Comparison of ENCODE assay signal across 8 cellular contexts in genomic region chr20:63520594-63520938, GRCh38. TPM values are rescaled to one million over a fixed set of nuclear protein-coding genes. Genes with fewer than 3 reads are reported as not detected.
DNase-seq lines count a peak whose midpoint lies in the region; ATAC-seq and TF ChIP-seq lines count a peak whose summit lies in the region.

TSS of gene PPDPF (plus strand) at chr20:63520765. CDS start at chr20:63521309, 544 bp downstream.

- H3K36me3 Mint-ChIP-seq in T-helper 1 cell treated with Interleukin-12 subunit alpha and Interleukin-12 subunit beta and Interleukin-4 antibody, amounts not matched to agents 30 μg/mL and 1 μg/mL, for 36 hours (ENCODE audit: low read depth) = peaks cover 14% of the 10 kb centered on the region

- TF ChIP-seq CTCF in prostate gland (IDR thresholded peaks at IDR 0.05) = no peak
- no peak for TF ChIP-seq CTCF in upper lobe of left lung (IDR thresholded peaks at IDR 0.05)

- intact Hi-C loops in left ventricle myocardium superior (cut with micrococcal nuclease) = no loop called here
- intact Hi-C loops in prostate gland (cut with DNase I) = no loop called here

- TF ChIP-seq EP300 in upper lobe of left lung (IDR thresholded peaks at IDR 0.05) = no peak

- no CpG with 5 or more reads among the region's 54 CpGs for whole genome bisulfite sequencing in prostate gland
- no CpG with 5 or more reads among the region's 54 CpGs for WGBS in upper lobe of left lung, 2 donors

- H3K9me3 Mint-ChIP-seq in T-helper 1 cell treated with Interleukin-12 subunit alpha and Interleukin-12 subunit beta and Interleukin-4 antibody, amounts not matched to agents 30 μg/mL and 1 μg/mL, for 36 hours = no peaks in the 10 kb centered on the region

- peak; percentile 56 for ATAC-seq in GM21786 (IDR thresholded peaks at IDR 0.05; ENCODE audit: unreplicated experiment)
- peak; percentile 91 for ATAC-seq in left ventricle myocardium superior
- ATAC-seq in upper lobe of left lung (ENCODE audit: low FRiP score in 2 of 2) = peak; percentile 88 to 96

- peak; percentile 89 for TF ChIP-seq POLR2A in prostate gland (IDR thresholded peaks at IDR 0.05)
- peak in 3 of 4 donors; percentile 57 to 97 (median 79) for TF ChIP-seq POLR2A in upper lobe of left lung (IDR thresholded peaks at IDR 0.05)

- H3K4me3 Mint-ChIP-seq in T-helper 1 cell treated with Interleukin-12 subunit alpha and Interleukin-12 subunit beta and Interleukin-4 antibody, amounts not matched to agents 30 μg/mL and 1 μg/mL, for 36 hours = peak within 1 kb of the TSS; percentile 79

- H3K4me3 ChIP-seq in prostate gland = peak within 1 kb of the TSS; percentile 98
- H3K4me3 ChIP-seq in upper lobe of left lung = peak within 1 kb of the TSS; percentile 63 to 97 (median 80)

- H3K27ac Mint-ChIP-seq in T-helper 1 cell treated with Interleukin-12 subunit alpha and Interleukin-12 subunit beta and Interleukin-4 antibody, amounts not matched to agents 30 μg/mL and 1 μg/mL, for 36 hours = peak within 1 kb of the TSS; percentile 62

- H3K27me3 Mint-ChIP-seq in T-helper 1 cell treated with Interleukin-12 subunit alpha and Interleukin-12 subunit beta and Interleukin-4 antibody, amounts not matched to agents 30 μg/mL and 1 μg/mL, for 36 hours (ENCODE audit: low read depth) = peaks cover 5% of the 10 kb centered on the region

- H3K9me3 ChIP-seq in prostate gland (no peaks in the 10 kb centered on the region), upper lobe of left lung (no peaks in the 10 kb centered on the region)

- DNase-seq in GDM1 (lab: John Stamatoyannopoulos, UW) (peak; percentile 76), Kasumi-1 (lab: John Stamatoyannopoulos, UW) (peak; percentile 27 to 32), amniotic stem cell (lab: John Stamatoyannopoulos, UW) (peak; percentile 62), left ventricle myocardium superior (peak; percentile 94), prostate gland (ENCODE audit: low spot score) (peak; percentile 82), upper lobe of left lung (peak; percentile 83 to 98)

- no peaks in the 10 kb centered on the region for H3K36me3 ChIP-seq in prostate gland
- peaks cover 0 to 7% (median 5%) of the 10 kb centered on the region in 4 donors for H3K36me3 ChIP-seq in upper lobe of left lung

- H3K27ac ChIP-seq in prostate gland = peak within 1 kb of the TSS; percentile 95 to 100
- H3K27ac ChIP-seq in upper lobe of left lung = peak within 1 kb of the TSS; percentile 89 to 97 (median 92)

- H3K4me1 ChIP-seq in prostate gland (replicated peaks) = peaks cover 10% of the 10 kb centered on the region
- peaks cover 13 to 36% (median 31%) of the 10 kb centered on the region in 4 donors for H3K4me1 ChIP-seq in upper lobe of left lung

- peaks cover 9% of the 10 kb centered on the region for H3K4me1 Mint-ChIP-seq in T-helper 1 cell treated with Interleukin-12 subunit alpha and Interleukin-12 subunit beta and Interleukin-4 antibody, amounts not matched to agents 30 μg/mL and 1 μg/mL, for 36 hours (ENCODE audit: low read depth)

- H3K27me3 ChIP-seq in prostate gland (replicated peaks; ENCODE audit: insufficient read depth) (no peaks in the 10 kb centered on the region), upper lobe of left lung (no peaks in the 10 kb centered on the region)

RNA-seq across cellular contexts. Expression of gene PPDPF, which starts in this region (rescaled TPM):
- total RNA-seq in left ventricle myocardium superior (307 TPM), prostate gland (100 to 1,000 TPM; 602 to 609 TPM), upper lobe of left lung (100 to 1,000 TPM in 5 of 6 donors, 10 to 100 TPM in 1; 91.1 to 468 (median 416) TPM)

Comparison
In these comparisons a context has a peak if more than half of its experiments do, and no peak if none do; other contexts are left out.
1. Peak in every context shown above with its lines: DNase-seq, ATAC-seq, H3K4me3 ChIP-seq and H3K27ac ChIP-seq.
2. DNase-seq: peak in every context shown above with its lines; median percentile 94 in left ventricle myocardium superior; 90 in upper lobe of left lung; 82 in prostate gland; 76 in GDM1; 62 in amniotic stem cell; 30 in Kasumi-1.